ENCODE assay signal across 1 cellular context in genomic region chr20:31661625-31662371, GRCh38.
TF ChIP-seq lines count a peak whose summit lies in the region.

No MANE protein-coding gene starts in this region.

TF ChIP-seq in HepG2, 621 proteins besides CTCF, POLR2A, EP300 and RAD21 (continued from another document and continues in another):
- TF ChIP-seq, protein P1, sequence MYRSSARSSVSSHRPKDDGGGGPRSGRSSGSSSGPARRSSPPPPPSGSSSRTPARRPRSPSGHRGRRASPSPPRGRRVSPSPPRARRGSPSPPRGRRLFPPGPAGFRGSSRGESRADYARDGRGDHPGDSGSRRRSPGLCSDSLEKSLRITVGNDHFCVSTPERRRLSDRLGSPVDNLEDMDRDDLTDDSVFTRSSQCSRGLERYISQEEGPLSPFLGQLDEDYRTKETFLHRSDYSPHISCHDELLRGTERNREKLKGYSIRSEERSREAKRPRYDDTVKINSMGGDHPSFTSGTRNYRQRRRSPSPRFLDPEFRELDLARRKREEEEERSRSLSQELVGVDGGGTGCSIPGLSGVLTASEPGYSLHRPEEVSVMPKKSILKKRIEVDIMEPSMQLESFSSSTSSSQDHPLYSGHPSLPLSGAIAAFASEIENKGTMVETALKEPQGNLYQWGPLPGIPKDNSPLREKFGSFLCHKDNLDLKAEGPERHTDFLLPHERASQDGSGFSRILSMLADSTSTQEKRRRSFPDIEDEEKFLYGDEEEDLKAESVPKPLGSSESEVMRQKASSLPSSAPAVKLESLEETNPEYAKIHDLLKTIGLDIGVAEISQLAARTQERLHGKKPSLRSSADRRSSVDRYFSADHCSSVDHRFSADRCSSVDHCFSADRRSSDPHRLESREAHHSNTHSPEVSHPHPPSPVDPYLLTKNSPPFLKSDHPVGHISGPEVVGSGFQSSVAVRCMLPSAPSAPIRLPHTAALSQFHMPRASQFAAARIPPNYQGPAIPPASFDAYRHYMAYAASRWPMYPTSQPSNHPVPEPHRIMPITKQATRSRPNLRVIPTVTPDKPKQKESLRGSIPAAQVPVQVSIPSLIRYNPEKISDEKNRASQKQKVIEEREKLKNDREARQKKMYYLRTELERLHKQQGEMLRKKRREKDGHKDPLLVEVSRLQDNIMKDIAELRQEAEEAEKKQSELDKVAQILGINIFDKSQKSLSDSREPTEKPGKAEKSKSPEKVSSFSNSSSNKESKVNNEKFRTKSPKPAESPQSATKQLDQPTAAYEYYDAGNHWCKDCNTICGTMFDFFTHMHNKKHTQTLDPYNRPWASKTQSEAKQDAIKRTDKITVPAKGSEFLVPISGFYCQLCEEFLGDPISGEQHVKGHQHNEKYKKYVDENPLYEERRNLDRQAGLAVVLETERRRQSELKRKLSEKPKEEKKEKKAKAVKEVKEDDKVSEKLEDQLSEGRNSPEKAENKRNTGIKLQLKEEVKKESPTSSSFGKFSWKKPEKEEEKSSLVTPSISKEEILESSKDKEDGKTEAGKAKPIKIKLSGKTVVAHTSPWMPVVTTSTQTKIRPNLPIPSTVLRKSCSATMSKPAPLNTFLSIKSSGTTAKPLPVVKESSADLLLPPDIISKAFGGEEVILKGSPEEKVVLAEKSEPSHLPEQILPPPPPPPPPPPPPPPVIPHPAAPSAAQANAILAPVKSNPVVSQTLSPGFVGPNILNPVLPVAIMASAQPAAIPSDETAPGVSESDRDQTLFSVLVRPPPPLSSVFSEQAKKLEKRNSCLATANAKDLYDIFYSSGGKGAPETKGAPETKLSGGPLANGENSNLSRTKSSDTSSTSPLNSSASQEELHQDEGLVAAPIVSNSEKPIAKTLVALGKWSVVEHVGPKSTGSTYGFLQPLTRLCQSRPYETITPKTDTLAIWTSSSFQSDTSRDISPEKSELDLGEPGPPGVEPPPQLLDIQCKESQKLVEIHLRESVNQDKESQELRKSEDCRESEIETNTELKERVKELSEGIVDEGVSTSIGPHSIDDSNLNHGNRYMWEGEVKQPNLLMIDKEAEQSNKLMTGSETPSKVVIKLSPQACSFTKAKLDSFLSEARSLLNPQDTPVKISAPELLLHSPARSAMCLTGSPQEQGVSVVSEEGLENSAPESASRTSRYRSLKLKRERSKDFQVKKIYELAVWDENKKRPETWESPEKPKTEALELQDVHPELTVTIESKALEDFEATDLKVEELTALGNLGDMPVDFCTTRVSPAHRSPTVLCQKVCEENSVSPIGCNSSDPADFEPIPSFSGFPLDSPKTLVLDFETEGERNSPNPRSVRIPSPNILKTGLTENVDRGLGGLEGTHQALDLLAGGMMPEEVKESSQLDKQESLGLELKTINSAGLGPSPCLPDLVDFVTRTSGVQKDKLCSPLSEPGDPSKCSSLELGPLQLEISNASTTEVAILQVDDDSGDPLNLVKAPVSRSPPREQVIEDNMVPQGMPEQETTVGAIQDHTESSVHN (CRISPR knock-in tag; IDR thresholded peaks at IDR 0.05), result 0 out of 2 replicates have a peak, but pooled peaks have one; percentile 91
- peak; percentile 84 for TF ChIP-seq ZNF781 (CRISPR knock-in tag; IDR thresholded peaks at IDR 0.05; ENCODE audit: borderline replicate concordance, not compliant biosample characterization)
- no peak for TF ChIP-seq ZNF674 (CRISPR knock-in tag; IDR thresholded peaks at IDR 0.05; ENCODE audit: low read depth)
- TF ChIP-seq CREBL2 (CRISPR knock-in tag; IDR thresholded peaks at IDR 0.05; ENCODE audit: borderline replicate concordance), result no peak
- peak; percentile 83; the same call in 1 of the 2 replicates for TF ChIP-seq GLI4 (CRISPR knock-in tag; IDR thresholded peaks at IDR 0.05; ENCODE audit: borderline replicate concordance)
- no peak for TF ChIP-seq HMG20A (CRISPR knock-in tag; IDR thresholded peaks at IDR 0.05; ENCODE audit: borderline replicate concordance)
- peak; percentile 76 for TF ChIP-seq TARDBP (CRISPR knock-in tag; IDR thresholded peaks at IDR 0.05)
- peak; percentile 94; the same call in 1 of the 2 replicates for TF ChIP-seq ZNF567 (CRISPR knock-in tag; IDR thresholded peaks at IDR 0.05; ENCODE audit: borderline replicate concordance)
- TF ChIP-seq MZF1 (CRISPR knock-in tag; IDR thresholded peaks at IDR 0.05; ENCODE audit: borderline replicate concordance), result no peak; the same call in none of the 2 replicates
- TF ChIP-seq ZXDC (CRISPR knock-in tag; IDR thresholded peaks at IDR 0.05), result peak; percentile 75; the same call in 1 of the 2 replicates
- TF ChIP-seq ZNF326 (CRISPR knock-in tag; IDR thresholded peaks at IDR 0.05; ENCODE audit: borderline replicate concordance), result peak; percentile 77; the same call in 1 of the 2 replicates
- peak; percentile 100 for TF ChIP-seq ZNF687 (CRISPR knock-in tag; IDR thresholded peaks at IDR 0.05)
- TF ChIP-seq, protein P2, sequence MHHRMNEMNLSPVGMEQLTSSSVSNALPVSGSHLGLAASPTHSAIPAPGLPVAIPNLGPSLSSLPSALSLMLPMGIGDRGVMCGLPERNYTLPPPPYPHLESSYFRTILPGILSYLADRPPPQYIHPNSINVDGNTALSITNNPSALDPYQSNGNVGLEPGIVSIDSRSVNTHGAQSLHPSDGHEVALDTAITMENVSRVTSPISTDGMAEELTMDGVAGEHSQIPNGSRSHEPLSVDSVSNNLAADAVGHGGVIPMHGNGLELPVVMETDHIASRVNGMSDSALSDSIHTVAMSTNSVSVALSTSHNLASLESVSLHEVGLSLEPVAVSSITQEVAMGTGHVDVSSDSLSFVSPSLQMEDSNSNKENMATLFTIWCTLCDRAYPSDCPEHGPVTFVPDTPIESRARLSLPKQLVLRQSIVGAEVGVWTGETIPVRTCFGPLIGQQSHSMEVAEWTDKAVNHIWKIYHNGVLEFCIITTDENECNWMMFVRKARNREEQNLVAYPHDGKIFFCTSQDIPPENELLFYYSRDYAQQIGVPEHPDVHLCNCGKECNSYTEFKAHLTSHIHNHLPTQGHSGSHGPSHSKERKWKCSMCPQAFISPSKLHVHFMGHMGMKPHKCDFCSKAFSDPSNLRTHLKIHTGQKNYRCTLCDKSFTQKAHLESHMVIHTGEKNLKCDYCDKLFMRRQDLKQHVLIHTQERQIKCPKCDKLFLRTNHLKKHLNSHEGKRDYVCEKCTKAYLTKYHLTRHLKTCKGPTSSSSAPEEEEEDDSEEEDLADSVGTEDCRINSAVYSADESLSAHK (CRISPR knock-in tag; IDR thresholded peaks at IDR 0.05; ENCODE audit: borderline replicate concordance), result 0 out of 2 replicates have a peak, but pooled peaks have one; percentile 56
- 0 out of 2 replicates have a peak, but pooled peaks have one; percentile 30 for TF ChIP-seq ZNF3 (CRISPR knock-in tag; IDR thresholded peaks at IDR 0.05)
- no peak for TF ChIP-seq ZNF740 (CRISPR knock-in tag; IDR thresholded peaks at IDR 0.05)
- peak; percentile 36; the same call in 1 of the 2 replicates for TF ChIP-seq ZFP90 (CRISPR knock-in tag; IDR thresholded peaks at IDR 0.05; ENCODE audit: borderline replicate concordance)
- peak; percentile 26; the same call in 1 of the 2 replicates for TF ChIP-seq E2F2 (CRISPR knock-in tag; IDR thresholded peaks at IDR 0.05; ENCODE audit: borderline replicate concordance)
- no peak for TF ChIP-seq HDAC6 (IDR thresholded peaks at IDR 0.05; ENCODE audit: low read depth, low read length)
- peak; percentile 91 for TF ChIP-seq HDAC1 (CRISPR knock-in tag; IDR thresholded peaks at IDR 0.05)
- no peak for TF ChIP-seq JUN (CRISPR knock-in tag; IDR thresholded peaks at IDR 0.05)
- TF ChIP-seq ZMYM2 (CRISPR knock-in tag; IDR thresholded peaks at IDR 0.05), result peak; percentile 27; the same call in 1 of the 2 replicates
- TF ChIP-seq ZNF652 (CRISPR knock-in tag; IDR thresholded peaks at IDR 0.05; ENCODE audit: borderline replicate concordance, low read depth), result no peak; the same call in 1 of the 2 replicates
- peak; percentile 50; the same call in 1 of the 2 replicates for TF ChIP-seq MIER3 (CRISPR knock-in tag; IDR thresholded peaks at IDR 0.05; ENCODE audit: borderline replicate concordance)
- TF ChIP-seq LBX2 (CRISPR knock-in tag; IDR thresholded peaks at IDR 0.05; ENCODE audit: borderline replicate concordance), result peak; percentile 79; the same call in 1 of the 2 replicates
- TF ChIP-seq, protein P3, sequence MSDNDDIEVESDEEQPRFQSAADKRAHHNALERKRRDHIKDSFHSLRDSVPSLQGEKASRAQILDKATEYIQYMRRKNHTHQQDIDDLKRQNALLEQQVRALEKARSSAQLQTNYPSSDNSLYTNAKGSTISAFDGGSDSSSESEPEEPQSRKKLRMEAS (IDR thresholded peaks at IDR 0.05), result peak; percentile 54; the same call in 1 of the 2 replicates
- TF ChIP-seq NCOA1 (CRISPR knock-in tag; IDR thresholded peaks at IDR 0.05), result peak; percentile 80; the same call in 1 of the 2 replicates
- no peak for TF ChIP-seq ZFYVE20 (CRISPR knock-in tag; IDR thresholded peaks at IDR 0.05; ENCODE audit: borderline replicate concordance, low read depth)
- TF ChIP-seq SIN3A (IDR thresholded peaks at IDR 0.05; ENCODE audit: borderline replicate concordance, low read depth, low read length), result peak; percentile 74; the same call in 1 of the 2 replicates
- peak; percentile 58 for TF ChIP-seq MYC (CRISPR knock-in tag; IDR thresholded peaks at IDR 0.05; ENCODE audit: borderline replicate concordance)
- peak; percentile 93; the same call in 1 of the 2 replicates for TF ChIP-seq NRL (CRISPR knock-in tag; IDR thresholded peaks at IDR 0.05; ENCODE audit: borderline replicate concordance)
- no peak for TF ChIP-seq KDM6A (CRISPR knock-in tag; IDR thresholded peaks at IDR 0.05; ENCODE audit: low read depth)
